1 cellular context compared by ENCODE assay signal in the genomic region with DNA sequence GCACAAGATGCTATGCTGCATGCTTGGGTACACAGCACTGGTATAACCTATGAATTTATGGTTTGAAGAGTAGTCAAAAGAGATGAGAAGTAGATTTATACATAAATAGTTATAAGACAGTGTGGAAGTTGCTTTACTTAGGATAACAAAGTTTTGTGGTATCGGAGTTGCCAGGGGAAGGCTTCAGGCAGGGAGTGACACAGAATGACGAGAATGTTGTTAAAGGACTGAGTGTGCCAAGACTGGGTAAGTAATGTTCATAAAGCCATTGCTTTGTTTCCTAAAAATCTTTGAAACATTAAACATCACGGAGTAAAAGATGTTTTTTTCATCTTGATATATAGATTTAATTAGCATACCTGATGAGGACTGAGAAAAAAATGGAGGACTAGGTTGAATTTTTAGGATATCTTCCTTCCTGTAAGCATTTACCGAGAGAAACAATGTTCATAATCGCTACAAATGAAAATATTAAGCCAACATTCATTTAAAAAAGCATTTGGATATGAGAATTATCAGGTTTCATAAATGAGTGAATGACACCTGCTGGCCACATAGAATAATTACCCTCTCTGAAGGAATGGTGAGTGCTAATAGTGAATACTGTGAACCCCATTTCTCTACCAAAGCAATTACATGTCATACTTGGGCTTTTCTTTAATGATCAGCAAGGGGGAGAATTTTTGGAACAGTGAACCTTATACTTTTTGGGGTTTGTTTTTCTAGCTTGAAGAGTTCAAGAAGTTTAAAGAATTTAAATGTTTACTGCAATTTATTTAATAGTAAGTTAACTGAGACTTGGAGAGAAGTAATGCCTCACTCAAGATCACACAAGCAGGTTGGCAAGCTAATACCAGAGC.
TF ChIP-seq lines count a peak whose summit lies in the region.

No MANE protein-coding gene starts in this region.

TF ChIP-seq in SK-N-SH, 30 proteins besides CTCF, POLR2A, EP300 and RAD21:
- TF ChIP-seq, protein P1, sequence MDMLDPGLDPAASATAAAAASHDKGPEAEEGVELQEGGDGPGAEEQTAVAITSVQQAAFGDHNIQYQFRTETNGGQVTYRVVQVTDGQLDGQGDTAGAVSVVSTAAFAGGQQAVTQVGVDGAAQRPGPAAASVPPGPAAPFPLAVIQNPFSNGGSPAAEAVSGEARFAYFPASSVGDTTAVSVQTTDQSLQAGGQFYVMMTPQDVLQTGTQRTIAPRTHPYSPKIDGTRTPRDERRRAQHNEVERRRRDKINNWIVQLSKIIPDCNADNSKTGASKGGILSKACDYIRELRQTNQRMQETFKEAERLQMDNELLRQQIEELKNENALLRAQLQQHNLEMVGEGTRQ (IDR thresholded peaks at IDR 0.05; ENCODE audit: borderline replicate concordance, low read depth, low read length) = no peak
- TF ChIP-seq TCF12 (IDR thresholded peaks at IDR 0.05) (0 out of 2 replicates have a peak, but pooled peaks have one; percentile 3), SMC3 (IDR thresholded peaks at IDR 0.05; ENCODE audit: low read depth, low read length) (peak; percentile 70)
